ENCODE assay signal across 8 cellular contexts in genomic region chr1:150562384-150563339, GRCh38. TPM values are rescaled to one million over a fixed set of nuclear protein-coding genes. Genes with fewer than 3 reads are reported as not detected.
A peak's percentile ranks its signal among the peaks of the same experiment; 100 is the strongest.
DNase-seq lines count a peak whose midpoint lies in the region; ATAC-seq and TF ChIP-seq lines count a peak whose summit lies in the region.

No MANE protein-coding gene starts in this region.

- no peaks in the 10 kb centered on the region for H3K27me3 Mint-ChIP-seq in CD4-positive, alpha-beta memory T cell

- peaks cover 69% of the 10 kb centered on the region for H3K4me1 ChIP-seq in CD4-positive, alpha-beta memory T cell (ENCODE audit: insufficient read depth, low read length)

- H3K27me3 ChIP-seq in CD4-positive, alpha-beta memory T cell (ENCODE audit: insufficient read depth, low read length) = no peaks in the 10 kb centered on the region

- no peak for TF ChIP-seq RAD21 in Ishikawa (IDR thresholded peaks at IDR 0.05; ENCODE audit: low read depth)

- H3K4me1 Mint-ChIP-seq in CD4-positive, alpha-beta memory T cell = peaks cover 36 to 76% (median 54%) of the 10 kb centered on the region in 4 donors

- POLR2A ChIA-PET in CD4-positive, alpha-beta memory T cell (lab: Charles Lee; ENCODE audit: partially characterized antibody) = interaction anchor here (0.7 to 16.5 kb wide), 23 partner anchors 8 to 676 kb away, joined by 3 to 1751 read pairs (median 8); partner anchors contain the start of genes ANP32E, CDC42SE1, CTSS and ENSA

- peak; percentile 29 for ATAC-seq in GM21390 (IDR thresholded peaks at IDR 0.05; ENCODE audit: unreplicated experiment)
- no peak for ATAC-seq in GM18858 (IDR thresholded peaks at IDR 0.05; ENCODE audit: unreplicated experiment)

- TF ChIP-seq CTCF in fibroblast of pulmonary artery (IDR thresholded peaks at IDR 0.05; ENCODE audit: low read length, missing control alignments) = no peak

- peak; percentile 58 to 91 (median 67) for DNase-seq in CD4-positive, alpha-beta memory T cell
- peak; percentile 77 for DNase-seq in activated CD8-positive, alpha-beta memory T cell treated with anti-CD3 and anti-CD28 coated beads, Interleukin-2, amount 50 U/mL, for 48 hours
- DNase-seq in fibroblast of pulmonary artery (ENCODE audit: low read depth) (no peak), HuH-7.5 (ENCODE audit: low spot score) (no peak)

- peak overlapping the region; percentile 93 for H3K27ac ChIP-seq in CD4-positive, alpha-beta memory T cell (ENCODE audit: low read depth, low read length)
- peak overlapping the region; percentile 77 to 100 (median 99) for H3K27ac ChIP-seq in skin epidermis

- H3K36me3 ChIP-seq in CD4-positive, alpha-beta memory T cell (ENCODE audit: insufficient read depth, low read length) = no peaks in the 10 kb centered on the region

- peak overlapping the region; percentile 95 to 100 (median 99) for H3K27ac Mint-ChIP-seq in CD4-positive, alpha-beta memory T cell

- no peak for TF ChIP-seq EP300 in Ishikawa (IDR thresholded peaks at IDR 0.05; ENCODE audit: borderline replicate concordance)

- H3K9me3 Mint-ChIP-seq in CD4-positive, alpha-beta memory T cell = peaks cover 0 to 5% (median 0%) of the 10 kb centered on the region in 8 donors

- peak overlapping the region; percentile 90 to 99 (median 93) for H3K4me3 Mint-ChIP-seq in CD4-positive, alpha-beta memory T cell

- intact Hi-C loops in CD4-positive, alpha-beta memory T cell (cut with micrococcal nuclease) = loop anchor here (1.0 to 5.0 kb wide), 7 partner anchors 17 to 595 kb away; partner anchors contain the start of genes CDC42SE1, CTSS, MCL1 and MINDY1

- peak overlapping the region; percentile 72 to 79 for H3K4me3 ChIP-seq in CD4-positive, alpha-beta memory T cell (ENCODE audit: low read length in 2 of 2)
- H3K4me3 ChIP-seq in fibroblast of pulmonary artery (replicated peaks; ENCODE audit: low read depth, low read length) (peak overlapping the region; percentile 63), skin epidermis (peak overlapping the region; percentile 36 to 59 (median 43))

- CTCF ChIA-PET in CD4-positive, alpha-beta memory T cell (lab: Charles Lee; ENCODE audit: partially characterized antibody) = interaction anchor here (0.8 to 13.6 kb wide), 8 partner anchors 13 to 433 kb away, joined by 3 to 501 read pairs (median 32); partner anchors contain the start of genes ENSA, FALEC, GOLPH3L and MCL1

- no peaks in the 10 kb centered on the region for H3K9me3 ChIP-seq in CD4-positive, alpha-beta memory T cell (ENCODE audit: control insufficient read depth in 1 of 2, low read length in 2 of 2)

- H3K36me3 Mint-ChIP-seq in CD4-positive, alpha-beta memory T cell = peaks cover 0 to 14% of the 10 kb centered on the region in 2 donors

TF ChIP-seq in Ishikawa, 13 proteins besides CTCF, POLR2A, EP300 and RAD21:
- TF ChIP-seq YY1 (IDR thresholded peaks at IDR 0.05; ENCODE audit: low read depth) (no peak), TAF1 (IDR thresholded peaks at IDR 0.05; ENCODE audit: low read depth) (0 out of 2 replicates have a peak, but pooled peaks have one; percentile 1)

RNA-seq across cellular contexts. Expression of gene ADAMTSL4, which starts 13.5 kb away (rescaled TPM):
- total RNA-seq in CD4-positive, alpha-beta memory T cell = under 1 TPM; 0.23 to 0.33 TPM
- under 1 TPM in 1 of 2 donors, not detected in 1; 0.24 TPM for polyA plus RNA-seq in CD4-positive, alpha-beta memory T cell

RNA-seq across cellular contexts. Expression of gene MCL1, which starts 16.7 kb away (rescaled TPM):
- 100 to 1,000 TPM; 314 to 331 TPM for total RNA-seq in CD4-positive, alpha-beta memory T cell
- polyA plus RNA-seq in CD4-positive, alpha-beta memory T cell = 100 to 1,000 TPM; 116 to 207 TPM

RNA-seq across cellular contexts. Expression of gene FALEC, which starts 47.1 kb away (rescaled TPM):
- under 1 TPM in 1 of 2 experiments, not detected in 1; 0.64 TPM for total RNA-seq in CD4-positive, alpha-beta memory T cell
- 1 to 10 TPM in 1 of 2 donors, not detected in 1; 1.1 TPM for polyA plus RNA-seq in CD4-positive, alpha-beta memory T cell

RNA-seq across cellular contexts. Expression of gene ECM1, which starts 54.8 kb away (rescaled TPM):
- 1 to 10 TPM; 1.9 to 2.0 TPM for total RNA-seq in CD4-positive, alpha-beta memory T cell
- polyA plus RNA-seq in CD4-positive, alpha-beta memory T cell = not detected

Comparison
In these comparisons a context has a peak if more than half of its experiments do, and no peak if none do; other contexts are left out.
1. DNase-seq: peak in CD4-positive, alpha-beta memory T cell (5 of 5) and activated CD8-positive, alpha-beta memory T cell treated with anti-CD3 and anti-CD28 coated beads, Interleukin-2, amount 50 U/mL, for 48 hours (single experiment); none in fibroblast of pulmonary artery (single experiment) and HuH-7.5 (single experiment).
2. Peak in every context shown above with its lines, with median percentiles within 50 percentile points of each other: H3K4me3 ChIP-seq.